Comparison of ENCODE assay signal across 8 cellular contexts in genomic region chr6:106084973-106085686, GRCh38. TPM values are rescaled to one million over a fixed set of nuclear protein-coding genes. Genes with fewer than 3 reads are reported as not detected.
A peak's percentile ranks its signal among the peaks of the same experiment; 100 is the strongest.
DNase-seq lines count a peak whose midpoint lies in the region; ATAC-seq and TF ChIP-seq lines count a peak whose summit lies in the region.

No MANE protein-coding gene starts in this region.

- H3K27me3 Mint-ChIP-seq in brain, result peaks cover 79% of the 10 kb centered on the region

- no peaks in the 10 kb centered on the region for H3K36me3 ChIP-seq in BJ (ENCODE audit: control insufficient read depth, insufficient read depth, low read length)
- H3K36me3 ChIP-seq in HUES6 (ENCODE audit: control insufficient read depth, insufficient read depth, low read length), result no peaks in the 10 kb centered on the region
- H3K36me3 ChIP-seq in mesenchymal stem cell (ENCODE audit: control insufficient read depth in 1 of 2, insufficient read depth in 2 of 2, low read depth in 1 of 2, low read length in 2 of 2), result no peaks in the 10 kb centered on the region

- no peak overlapping the region for H4K91ac ChIP-seq in mesenchymal stem cell (ENCODE audit: low read length)

- no peak overlapping the region; the same call in 1 of the 2 replicates for H3K27ac ChIP-seq in HUES6 (ENCODE audit: low read depth, low read length)
- peak overlapping the region; percentile 9 for H3K27ac ChIP-seq in mesenchymal stem cell (ENCODE audit: low read length, poor library complexity, severe bottlenecking)

- CTCF ChIA-PET in BJ (lab: Yijun Ruan, JAX), result interaction anchor here (0.7 to 3.3 kb wide), 14 partner anchors 24 to 652 kb away, joined by 3 to 26 read pairs (median 4); no protein-coding TSS in a partner anchor

- H3K4me3 Mint-ChIP-seq in brain, result peak overlapping the region; percentile 74 to 92 (median 89)

- H2AFZ ChIP-seq in mesenchymal stem cell (ENCODE audit: low read depth, low read length), result no peak overlapping the region

- H4K8ac ChIP-seq in mesenchymal stem cell (ENCODE audit: low read length), result no peak overlapping the region

- no peak overlapping the region for H3K18ac ChIP-seq in mesenchymal stem cell (ENCODE audit: low read depth in 1 of 2, low read length in 2 of 2)

- peak overlapping the region; percentile 73 for H3K4me3 ChIP-seq in BJ (ENCODE audit: low read depth, low read length)
- peak overlapping the region; percentile 71 for H3K4me3 ChIP-seq in HUES6 (ENCODE audit: low read depth, low read length)
- H3K4me3 ChIP-seq in mesenchymal stem cell (ENCODE audit: insufficient read depth in 1 of 2, low read depth in 1 of 2, low read length in 2 of 2), result peak overlapping the region in 1 of 2 experiments; percentile 85

- H3K9ac ChIP-seq in HUES6 (ENCODE audit: low read length) (no peak overlapping the region), mesenchymal stem cell (ENCODE audit: low read length) (peak overlapping the region; percentile 82)

- H3K4me1 ChIP-seq in HUES6 (ENCODE audit: control insufficient read depth, insufficient read depth, low read length), result peaks cover 36% of the 10 kb centered on the region
- peaks cover 6% of the 10 kb centered on the region for H3K4me1 ChIP-seq in mesenchymal stem cell (ENCODE audit: control insufficient read depth, insufficient read depth, low read depth, low read length)

- H3K79me1 ChIP-seq in mesenchymal stem cell (replicated peaks; ENCODE audit: low read length, poor library complexity, severe bottlenecking), result peaks cover 2% of the 10 kb centered on the region

- no peak overlapping the region for H3K23ac ChIP-seq in mesenchymal stem cell (ENCODE audit: low read length in 2 of 2)

- peak overlapping the region in 1 of 5 experiments; percentile 77 for H3K27ac Mint-ChIP-seq in brain

- H2BK5ac ChIP-seq in mesenchymal stem cell (ENCODE audit: low read depth, low read length, poor library complexity, severe bottlenecking), result no peak overlapping the region

- H3K4me2 ChIP-seq in mesenchymal stem cell (ENCODE audit: low read length, poor library complexity, severe bottlenecking), result peak overlapping the region; percentile 95

- no peak overlapping the region for H3K4ac ChIP-seq in mesenchymal stem cell (ENCODE audit: low read depth in 1 of 2, low read length in 2 of 2)

- H3K9me3 Mint-ChIP-seq in brain, result peaks cover 0 to 3% (median 0%) of the 10 kb centered on the region in 5 experiments

- peak overlapping the region in 1 of 2 experiments; percentile 48 for H2BK12ac ChIP-seq in mesenchymal stem cell (ENCODE audit: low read length in 2 of 2)

- POLR2A ChIA-PET in BJ (lab: Charles Lee), result no interaction called here

- ATAC-seq in GM21390 (IDR thresholded peaks at IDR 0.05; ENCODE audit: unreplicated experiment), result no peak
- ATAC-seq in GM18520 (IDR thresholded peaks at IDR 0.05; ENCODE audit: unreplicated experiment), result no peak

- no peak for DNase-seq in BJ (ENCODE audit: low read depth)
- DNase-seq in mesenchymal stem cell, result peak; percentile 80
- DNase-seq in NCI-H774 (lab: John Stamatoyannopoulos, UW), result no peak
- DNase-seq in UCSD-AML1 (lab: John Stamatoyannopoulos, UW; ENCODE audit: unreplicated experiment), result no peak

- no peak overlapping the region for H2AK5ac ChIP-seq in mesenchymal stem cell (ENCODE audit: low read length, severe bottlenecking)

- WGBS in mesenchymal stem cell, result 4% methylated on average over 4 of the region's 7 CpGs

- peak overlapping the region; percentile 87 for H2BK120ac ChIP-seq in mesenchymal stem cell (ENCODE audit: low read depth, low read length)

- no peaks in the 10 kb centered on the region for H3K9me3 ChIP-seq in HUES6 (ENCODE audit: control insufficient read depth, insufficient read depth, low read depth, low read length)
- no peaks in the 10 kb centered on the region for H3K9me3 ChIP-seq in mesenchymal stem cell (ENCODE audit: control insufficient read depth, low read length)

- H3K4me1 Mint-ChIP-seq in brain, result peaks cover 45% of the 10 kb centered on the region

- no peak overlapping the region for H3K14ac ChIP-seq in mesenchymal stem cell (ENCODE audit: low read length in 2 of 2)

- TF ChIP-seq CTCF in BJ (IDR thresholded peaks at IDR 0.05; ENCODE audit: insufficient read depth, low read depth, low read length), result no peak
- no peak for TF ChIP-seq CTCF in brain (conservative IDR thresholded peaks at IDR 0.05)

- H3K36me3 Mint-ChIP-seq in brain, result no peaks in the 10 kb centered on the region

- no peak overlapping the region for H2BK15ac ChIP-seq in mesenchymal stem cell (ENCODE audit: low read depth, poor library complexity, severe bottlenecking)

- no peaks in the 10 kb centered on the region for H3K27me3 ChIP-seq in BJ (ENCODE audit: control insufficient read depth, insufficient read depth, low read length)
- H3K27me3 ChIP-seq in HUES6 (ENCODE audit: control insufficient read depth, insufficient read depth, low read length), result peaks cover 13% of the 10 kb centered on the region; the same call in 1 of the 2 replicates
- no peaks in the 10 kb centered on the region for H3K27me3 ChIP-seq in mesenchymal stem cell (ENCODE audit: control insufficient read depth in 1 of 2, insufficient read depth in 1 of 2, low read length in 2 of 2)

RNA-seq across cellular contexts. Expression of gene PRDM1, which starts 1.0 kb away (rescaled TPM):
- polyA plus RNA-seq in BJ (2011; rRNA removed) (4.6 and 5.2 TPM in 2 replicates), brain (ENCODE audit: insufficient read depth, low read depth, low replicate concordance) (0.64 TPM)
- 10.7 and 12.6 TPM in 2 replicates for polyA minus RNA-seq in BJ (2011; rRNA and poly(A)+ RNA removed)
- polyA plus RNA-seq in mesenchymal stem cell (2013, experiment 1 of 2), result 7.5 TPM
- polyA plus RNA-seq in mesenchymal stem cell (2013, experiment 2 of 2), result 7.3 TPM
